ENCODE assay signal across 30 cellular contexts in genomic region chr10:43306899-43307298, GRCh38. TPM values are rescaled to one million over a fixed set of nuclear protein-coding genes. Genes with fewer than 3 reads are reported as not detected.
"Had no signal": no experiment of that assay in that cellular context is flagged by ENCODE, and none has a peak within 500 bp of the region (broad histone marks: within the 10 kb centered on the region; RNA-seq: fewer than 3 reads in every experiment).

No MANE protein-coding gene starts in this region.

- H3K27ac ChIP-seq: neutrophil, pancreas, psoas muscle, right lobe of liver, skin epidermis, spleen, suprapubic skin, testis, tibial artery, transverse colon, upper lobe of right lung, vagina had no signal

- H3K9me3 ChIP-seq: neutrophil, pancreas, psoas muscle, right lobe of liver, suprapubic skin, testis, tibial artery, transverse colon, vagina had no signal

- DNase-seq: naive B cell; naive thymus-derived CD8-positive, alpha-beta T cell; nephron progenitor cell; nucleus accumbens; psoas muscle; right cardiac atrium; right lobe of liver; spleen; stimulated activated CD4-positive, alpha-beta T cell treated with anti-CD3 and anti-CD28 coated beads, Interleukin-12 subunit alpha, Interleukin-12 subunit beta, amount 100 ng/mL, for 4 hours; stimulated activated CD4-positive, alpha-beta T cell treated with anti-CD3 and anti-CD28 coated beads, Interleukin-1b, Interleukin-23, amount 100 ng/mL, for 48 hours; stimulated activated CD4-positive, alpha-beta T cell treated with anti-CD3 and anti-CD28 coated beads, Interleukin-4, amount 100 ng/mL, for 1 hour; stimulated activated CD4-positive, alpha-beta T cell treated with anti-CD3 and anti-CD28 coated beads, Interleukin-4, amount 100 ng/mL, for 4 hours; stimulated activated CD8-positive, alpha-beta memory T cell treated with anti-CD3 and anti-CD28 coated beads, Interleukin-4, amount 100 ng/mL, for 48 hours; stimulated activated naive CD4-positive, alpha-beta T cell; stimulated activated naive CD8-positive, alpha-beta T cell treated with anti-CD3 and anti-CD28 coated beads, Interleukin-15, amount 100 ng/mL, for 72 hours; stimulated activated naive CD8-positive, alpha-beta T cell treated with anti-CD3 and anti-CD28 coated beads, Interleukin-15, Interleukin-2, amounts not matched to agents 100 U/mL and 50 U/mL, for 24 hours; substantia nigra; testis; transverse colon had no signal

- ATAC-seq: naive thymus-derived CD8-positive, alpha-beta T cell; natural killer cell treated with Interleukin-12 subunit alpha and Interleukin-12 subunit beta and Interleukin-15 and Interleukin-18, amount 100 ng/mL, for 72 hours; pancreas; psoas muscle; right cardiac atrium; right lobe of liver; stimulated activated memory B cell treated with anti-CD40 and anti-IgM and Interleukin-4, amounts not matched to agents 10 μg/mL and 1 μg/mL and 100 μg/mL, for 72 hours; stimulated activated naive CD8-positive, alpha-beta T cell treated with anti-CD3 and anti-CD28 coated beads, Interleukin-15, amount 100 ng/mL, for 72 hours; stimulated activated naive CD8-positive, alpha-beta T cell treated with anti-CD3 and anti-CD28 coated beads, Interleukin-15, Interleukin-2, amounts not matched to agents 100 U/mL and 50 U/mL, for 24 hours; upper lobe of right lung had no signal

- H3K4me3 ChIP-seq: pancreas, psoas muscle, right lobe of liver, skin epidermis, smooth muscle cell, spleen, suprapubic skin, testis, tibial artery, transverse colon, upper lobe of right lung, vagina had no signal

- FAIRE-seq: pancreas had no signal

- H3K4me2 ChIP-seq: smooth muscle cell had no signal

RNA-seq across cellular contexts. Expression of gene RASGEF1A, which starts 40.0 kb away (rescaled TPM):
- total RNA-seq: osteocyte had no signal
